21 cellular contexts compared by ENCODE assay signal in genomic region chr4:42483426-42484379, GRCh38.
A peak's percentile ranks its signal among the peaks of the same experiment; 100 is the strongest.
DNase-seq lines count a peak whose midpoint lies in the region; ATAC-seq, FAIRE-seq and TF ChIP-seq lines count a peak whose summit lies in the region.
"Had no signal": no experiment of that assay in that cellular context is flagged by ENCODE, and none has a peak within 500 bp of the region (broad histone marks: within the 10 kb centered on the region; RNA-seq: fewer than 3 reads in every experiment).

No MANE protein-coding gene starts in this region.

- H2AFZ ChIP-seq in SK-N-SH (ENCODE audit: low read depth): no peak overlapping the region

- no peaks in the 10 kb centered on the region for H4K20me1 ChIP-seq in SK-N-SH (ENCODE audit: insufficient read depth)

- H3K79me2 ChIP-seq in SK-N-SH (ENCODE audit: insufficient read depth): no peaks in the 10 kb centered on the region

- TF ChIP-seq POLR2A in GM12892 (IDR thresholded peaks at IDR 0.05; ENCODE audit: low read depth, low read length): no peak

- H3K36me3 ChIP-seq in SK-N-SH (replicated peaks in 1 of 2; ENCODE audit: control insufficient read depth in 1 of 2, insufficient read depth in 2 of 2, low read length in 1 of 2): no peaks in the 10 kb centered on the region
- H3K36me3 ChIP-seq: esophagus squamous epithelium, upper lobe of left lung had no signal

- intact Hi-C loops in sciatic nerve (cut with DNase I): no loop called here

- H3K4me2 ChIP-seq in SK-N-SH: no peak overlapping the region

- WGBS in SK-N-SH (ENCODE audit: low lambda C conversion rate): 55% methylated on average over 9 of the region's 9 CpGs

- POLR2A ChIA-PET in SK-N-SH (lab: Yijun Ruan, JAX): no interaction called here

- no peak overlapping the region for H3K4me3 ChIP-seq in SK-N-SH (ENCODE audit: low read depth in 2 of 2, low read length in 1 of 2)
- no peak overlapping the region for H3K4me3 ChIP-seq in fibroblast of mammary gland (ENCODE audit: control insufficient read depth, low read depth, low read length)
- H3K4me3 ChIP-seq: esophagus squamous epithelium, upper lobe of left lung had no signal

- no peak for TF ChIP-seq EP300 in SK-N-SH (IDR thresholded peaks at IDR 0.05; ENCODE audit: borderline replicate concordance in 1 of 2, low read depth in 1 of 2, low read length in 1 of 2)

- peaks cover 0 to 25% of the 10 kb centered on the region in 2 experiments; a peak in 2 of 4 replicates for H3K4me1 ChIP-seq in SK-N-SH (ENCODE audit: control insufficient read depth in 1 of 2, insufficient read depth in 2 of 2, low read depth in 1 of 2, low read length in 1 of 2)
- H3K4me1 ChIP-seq: upper lobe of left lung had no signal

- TF ChIP-seq RAD21 in SK-N-SH (IDR thresholded peaks at IDR 0.05; ENCODE audit: low read length): no peak

- no peaks in the 10 kb centered on the region for H3F3A ChIP-seq in SK-N-SH (replicated peaks; ENCODE audit: insufficient read depth)

- peak overlapping the region in 1 of 2 experiments; percentile 95; a peak in 3 of 4 replicates for H3K27ac ChIP-seq in SK-N-SH (ENCODE audit: low read depth in 2 of 2, low read length in 1 of 2)
- H3K27ac ChIP-seq: esophagus squamous epithelium, upper lobe of left lung had no signal

- H3K9me2 ChIP-seq in SK-N-SH: no peaks in the 10 kb centered on the region

- DNase-seq in GM12892 (ENCODE audit: insufficient read length): no peak
- no peak for DNase-seq in SK-N-SH
- peak; percentile 25 for DNase-seq in fibroblast of mammary gland (ENCODE audit: low read depth)
- no peak for DNase-seq in sciatic nerve (ENCODE audit: low spot score)
- DNase-seq in activated CD8-positive, alpha-beta memory T cell treated with anti-CD3 and anti-CD28 coated beads for 24 hours: no peak
- DNase-seq in NCI-H187 treated with DMSO at 0.1 percent for 48 hours (lab: John Stamatoyannopoulos, UW): no peak
- DNase-seq: activated effector memory CD4-positive, alpha-beta T cell treated with Interleukin-2 at 50 U/mL for 16 hours; central memory CD4-positive, alpha-beta T cell; COR-L47; effector CD8-positive, alpha-beta T cell; EL; esophagus squamous epithelium; naive B cell; NCI-H1694; NCI-H345; stimulated activated CD4-positive, alpha-beta T cell treated with anti-CD3 and anti-CD28 coated beads, Interleukin-2, amount 100 ng/mL, for 24 hours; T1000; upper lobe of left lung had no signal

- no peaks in the 10 kb centered on the region for H3K27me3 ChIP-seq in SK-N-SH (ENCODE audit: insufficient read depth)
- H3K27me3 ChIP-seq: esophagus squamous epithelium, upper lobe of left lung had no signal

- CTCF ChIA-PET in SK-N-SH (lab: Yijun Ruan, JAX): interaction anchor here (0.7 to 1.6 kb wide), 3 partner anchors 36 to 202 kb away, joined by 3 to 4 read pairs (median 4); no protein-coding TSS in a partner anchor

- no peaks in the 10 kb centered on the region for H3K9me3 ChIP-seq in SK-N-SH
- H3K9me3 ChIP-seq: esophagus squamous epithelium, upper lobe of left lung had no signal

- ATAC-seq in sciatic nerve: peak; percentile 94
- ATAC-seq in GM18520 (IDR thresholded peaks at IDR 0.05; ENCODE audit: unreplicated experiment): no peak
- ATAC-seq in GM21825 (IDR thresholded peaks at IDR 0.05; ENCODE audit: unreplicated experiment): no peak

- peak; percentile 83 for FAIRE-seq in GM12892 (lab: Jason Lieb, UNC)
- FAIRE-seq: keratinocyte had no signal

- TF ChIP-seq CTCF in SK-N-SH (IDR thresholded peaks at IDR 0.05) (no peak), fibroblast of mammary gland (conservative IDR thresholded peaks at IDR 0.05; ENCODE audit: control insufficient read depth, insufficient read depth, low read depth, low read length) (no peak)

- H3K9ac ChIP-seq in SK-N-SH: no peak overlapping the region

TF ChIP-seq in SK-N-SH, 30 proteins besides CTCF, POLR2A, EP300 and RAD21:
- TF ChIP-seq RFX5 (IDR thresholded peaks at IDR 0.05; ENCODE audit: low read length) (no peak), TCF12 (IDR thresholded peaks at IDR 0.05) (0 out of 2 replicates have a peak, but pooled peaks have one; percentile 4), TAF1 (IDR thresholded peaks at IDR 0.05; ENCODE audit: borderline replicate concordance, low read depth, low read length) (no peak), CHD2 (IDR thresholded peaks at IDR 0.05; ENCODE audit: low read length, partially characterized antibody) (no peak), USF1 (IDR thresholded peaks at IDR 0.05; ENCODE audit: borderline replicate concordance, low read depth) (no peak), SIN3A (IDR thresholded peaks at IDR 0.05; ENCODE audit: borderline replicate concordance, low read depth, low read length) (no peak), JUND (IDR thresholded peaks at IDR 0.05) (no peak), REST (IDR thresholded peaks at IDR 0.05; ENCODE audit: low read depth, low read length) (no peak), GATA2 (CRISPR knock-in tag; IDR thresholded peaks at IDR 0.05) (no peak)
